In genomic region chr1:37606481-37607263, GRCh38 we compare ENCODE assay signal across 18 cellular contexts. TPM values are rescaled to one million over a fixed set of nuclear protein-coding genes. Genes with fewer than 3 reads are reported as not detected.
DNase-seq lines count a peak whose midpoint lies in the region; ATAC-seq and TF ChIP-seq lines count a peak whose summit lies in the region.
"Had no signal": no experiment of that assay in that cellular context is flagged by ENCODE, and none has a peak within 500 bp of the region (broad histone marks: within the 10 kb centered on the region; RNA-seq: fewer than 3 reads in every experiment).

No MANE protein-coding gene starts in this region.

- no peak overlapping the region; the same call in 1 of the 2 replicates for H3K27ac Mint-ChIP-seq in HFFc6
- H3K27ac Mint-ChIP-seq in glutamatergic neuron (ENCODE audit: unreplicated experiment): no peak overlapping the region
- H3K27ac Mint-ChIP-seq: activated naive CD4-positive, alpha-beta T cell treated with anti-CD3 and anti-CD28 coated beads, Interleukin-2, amount 50 U/mL, for 24 hours; natural killer cell treated with Interleukin-12 subunit alpha and Interleukin-12 subunit beta and Interleukin-15 and Interleukin-18, amount 100 ng/mL, for 72 hours had no signal

- no peak for TF ChIP-seq POLR2A in upper lobe of left lung (IDR thresholded peaks at IDR 0.05)

- H3K36me3 ChIP-seq in upper lobe of left lung: no peaks in the 10 kb centered on the region
- H3K36me3 ChIP-seq: gastroesophageal sphincter, SJSA1 had no signal

- H3K9me3 ChIP-seq in upper lobe of left lung: no peaks in the 10 kb centered on the region
- H3K9me3 ChIP-seq: gastroesophageal sphincter, SJSA1 had no signal

- H3K4me1 ChIP-seq in upper lobe of left lung: peaks cover 0 to 5% (median 0%) of the 10 kb centered on the region in 4 donors
- H3K4me1 ChIP-seq: gastroesophageal sphincter, SJSA1 had no signal

- H3K4me3 Mint-ChIP-seq in HFFc6: no peak overlapping the region
- H3K4me3 Mint-ChIP-seq in glutamatergic neuron (ENCODE audit: unreplicated experiment): peak overlapping the region; percentile 68
- H3K4me3 Mint-ChIP-seq in activated T-cell treated with anti-CD3 and anti-CD28 coated beads, Interleukin-2, amount 50 U/mL, for 4 hours: no peak overlapping the region
- H3K4me3 Mint-ChIP-seq: activated naive CD4-positive, alpha-beta T cell treated with anti-CD3 and anti-CD28 coated beads, Interleukin-2, amount 50 U/mL, for 24 hours; natural killer cell treated with Interleukin-12 subunit alpha and Interleukin-12 subunit beta and Interleukin-15 and Interleukin-18, amount 100 ng/mL, for 72 hours had no signal

- no peaks in the 10 kb centered on the region for H3K27me3 ChIP-seq in upper lobe of left lung

- no peak for TF ChIP-seq EP300 in upper lobe of left lung (IDR thresholded peaks at IDR 0.05)

- no peaks in the 10 kb centered on the region for H3K9me3 Mint-ChIP-seq in HFFc6
- H3K9me3 Mint-ChIP-seq in glutamatergic neuron (ENCODE audit: unreplicated experiment): no peaks in the 10 kb centered on the region
- H3K9me3 Mint-ChIP-seq in activated T-cell treated with anti-CD3 and anti-CD28 coated beads, Interleukin-2, amount 50 U/mL, for 4 hours: no peaks in the 10 kb centered on the region
- H3K9me3 Mint-ChIP-seq: activated naive CD4-positive, alpha-beta T cell treated with anti-CD3 and anti-CD28 coated beads, Interleukin-2, amount 50 U/mL, for 24 hours; natural killer cell treated with Interleukin-12 subunit alpha and Interleukin-12 subunit beta and Interleukin-15 and Interleukin-18, amount 100 ng/mL, for 72 hours had no signal

- H3K27me3 Mint-ChIP-seq in HFFc6 (ENCODE audit: insufficient read depth) (peaks cover 15% of the 10 kb centered on the region), glutamatergic neuron (ENCODE audit: unreplicated experiment) (peaks cover 1% of the 10 kb centered on the region)
- H3K27me3 Mint-ChIP-seq in activated T-cell treated with anti-CD3 and anti-CD28 coated beads, Interleukin-2, amount 50 U/mL, for 4 hours (ENCODE audit: low read depth): peaks cover 3% of the 10 kb centered on the region
- H3K27me3 Mint-ChIP-seq: activated naive CD4-positive, alpha-beta T cell treated with anti-CD3 and anti-CD28 coated beads, Interleukin-2, amount 50 U/mL, for 24 hours had no signal

- peak overlapping the region; percentile 15 to 61 (median 48) for H3K27ac ChIP-seq in upper lobe of left lung
- H3K27ac ChIP-seq: SJSA1 had no signal

- H3K4me1 Mint-ChIP-seq in HFFc6 (ENCODE audit: low read depth) (peaks cover 11% of the 10 kb centered on the region), glutamatergic neuron (ENCODE audit: low read depth, unreplicated experiment) (peaks cover 20% of the 10 kb centered on the region)
- peaks cover 2% of the 10 kb centered on the region for H3K4me1 Mint-ChIP-seq in activated T-cell treated with anti-CD3 and anti-CD28 coated beads, Interleukin-2, amount 50 U/mL, for 4 hours (ENCODE audit: low read depth)

- H3K36me3 Mint-ChIP-seq in HFFc6 (ENCODE audit: low read depth) (no peaks in the 10 kb centered on the region), glutamatergic neuron (ENCODE audit: unreplicated experiment) (no peaks in the 10 kb centered on the region)
- no peaks in the 10 kb centered on the region for H3K36me3 Mint-ChIP-seq in activated T-cell treated with anti-CD3 and anti-CD28 coated beads, Interleukin-2, amount 50 U/mL, for 4 hours (ENCODE audit: insufficient read depth)
- H3K36me3 Mint-ChIP-seq: activated naive CD4-positive, alpha-beta T cell treated with anti-CD3 and anti-CD28 coated beads, Interleukin-2, amount 50 U/mL, for 24 hours; natural killer cell treated with Interleukin-12 subunit alpha and Interleukin-12 subunit beta and Interleukin-15 and Interleukin-18, amount 100 ng/mL, for 72 hours had no signal

- TF ChIP-seq CTCF in HFFc6 (IDR thresholded peaks at IDR 0.05): no peak
- TF ChIP-seq CTCF in glutamatergic neuron (IDR thresholded peaks at IDR 0.05; ENCODE audit: partially characterized antibody, unreplicated experiment): no peak
- TF ChIP-seq CTCF in upper lobe of left lung (IDR thresholded peaks at IDR 0.05): no peak

- ATAC-seq in upper lobe of left lung (ENCODE audit: low FRiP score in 2 of 2) (peak in 1 of 2 donors; percentile 29), GM21576 (IDR thresholded peaks at IDR 0.05; ENCODE audit: unreplicated experiment) (no peak)
- no peak for ATAC-seq in activated T-cell treated with anti-CD3 and anti-CD28 coated beads, Interleukin-2, amount 50 U/mL, for 4 hours
- ATAC-seq: gastroesophageal sphincter; natural killer cell treated with Interleukin-12 subunit alpha and Interleukin-12 subunit beta and Interleukin-15 and Interleukin-18, amount 100 ng/mL, for 72 hours had no signal

- DNase-seq in HFFc6: peak; percentile 12
- peak; percentile 86 for DNase-seq in amniotic epithelial cell (ENCODE audit: low read depth)
- no peak for DNase-seq in glutamatergic neuron
- no peak for DNase-seq in upper lobe of left lung
- no peak for DNase-seq in activated T-cell treated with anti-CD3 and anti-CD28 coated beads, Interleukin-2, amount 50 U/mL, for 4 hours
- DNase-seq in T1000 (lab: John Stamatoyannopoulos, UW): no peak
- DNase-seq: activated CD4-positive, alpha-beta T cell treated with anti-CD3 and anti-CD28 coated beads for 48 hours; effector memory CD4-positive, alpha-beta T cell; mammary epithelial cell; NCI-H1436; NCI-H446 treated with DMSO at 0.1 percent for 48 hours; stimulated activated CD4-positive, alpha-beta T cell treated with anti-CD3 and anti-CD28 coated beads, Interleukin-15, amount 100 ng/mL, for 24 hours had no signal

- H3K4me3 ChIP-seq in upper lobe of left lung: peak overlapping the region in 2 of 4 donors; percentile 5 to 28
- H3K4me3 ChIP-seq: gastroesophageal sphincter, SJSA1 had no signal

- WGBS in upper lobe of left lung, 2 donors: 69 to 72% methylated on average over 15 of the region's 15 CpGs

RNA-seq across cellular contexts. Expression of gene GNL2, which starts 10.9 kb away (rescaled TPM):
- total RNA-seq in HFFc6 (2021; fragmentation: NEBNext Ultra II Directional; extraction: Animal tissue kit (Norgen Biotek cat#: 25700)): 10 to 100 TPM; 48.3 to 61.7 (median 57.0) TPM
- total RNA-seq in glutamatergic neuron (ENCODE audit: unreplicated experiment): 50.0 TPM
- 10 to 100 TPM; 28.3 to 56.2 (median 40.3) TPM for total RNA-seq in upper lobe of left lung
- total RNA-seq in activated T-cell treated with anti-CD3 and anti-CD28 coated beads, Interleukin-2, amount 50 U/mL, for 4 hours: 100 to 1,000 TPM; 131 to 144 (median 137) TPM

RNA-seq across cellular contexts. Expression of gene RSPO1, which starts 28.0 kb away (rescaled TPM):
- not detected for total RNA-seq in HFFc6 (2021; fragmentation: NEBNext Ultra II Directional; extraction: Animal tissue kit (Norgen Biotek cat#: 25700))
- total RNA-seq in glutamatergic neuron (ENCODE audit: unreplicated experiment) (not detected), upper lobe of left lung (1 to 10 TPM in 5 of 6 donors, under 1 TPM in 1; 0.98 to 5.4 (median 3.5) TPM)
- total RNA-seq in activated T-cell treated with anti-CD3 and anti-CD28 coated beads, Interleukin-2, amount 50 U/mL, for 4 hours: not detected
- total RNA-seq: mammary epithelial cell; natural killer cell treated with Interleukin-12 subunit alpha and Interleukin-12 subunit beta and Interleukin-15 and Interleukin-18, amount 100 ng/mL, for 72 hours; SJSA1 had no signal

RNA-seq across cellular contexts. Expression of gene DNALI1, which starts 49.9 kb away (rescaled TPM):
- 1 to 10 TPM; 1.3 to 2.4 (median 1.9) TPM for total RNA-seq in HFFc6 (2021; fragmentation: NEBNext Ultra II Directional; extraction: Animal tissue kit (Norgen Biotek cat#: 25700))
- 12.2 TPM for total RNA-seq in glutamatergic neuron (ENCODE audit: unreplicated experiment)
- total RNA-seq in upper lobe of left lung: 10 to 100 TPM; 12.3 to 41.9 (median 23.4) TPM
- total RNA-seq in activated T-cell treated with anti-CD3 and anti-CD28 coated beads, Interleukin-2, amount 50 U/mL, for 4 hours: not detected
- total RNA-seq: G401; natural killer cell treated with Interleukin-12 subunit alpha and Interleukin-12 subunit beta and Interleukin-15 and Interleukin-18, amount 100 ng/mL, for 72 hours had no signal

RNA-seq across cellular contexts. Expression of gene SNIP1, which starts 52.6 kb away (rescaled TPM):
- total RNA-seq in HFFc6 (2021; fragmentation: NEBNext Ultra II Directional; extraction: Animal tissue kit (Norgen Biotek cat#: 25700)): 10 to 100 TPM; 15.7 to 19.3 (median 18.0) TPM
- total RNA-seq in glutamatergic neuron (ENCODE audit: unreplicated experiment): 20.1 TPM
- total RNA-seq in upper lobe of left lung: 10 to 100 TPM; 12.0 to 54.5 (median 17.5) TPM
- total RNA-seq in activated T-cell treated with anti-CD3 and anti-CD28 coated beads, Interleukin-2, amount 50 U/mL, for 4 hours: 10 to 100 TPM; 29.3 to 35.0 (median 30.4) TPM

Comparison
In these comparisons a context has a peak if more than half of its experiments do, and no peak if none do; other contexts are left out.
1. DNase-seq: peak in HFFc6 (single experiment) and amniotic epithelial cell (single experiment); none in glutamatergic neuron (single experiment), upper lobe of left lung (0 of 2), activated T-cell treated with anti-CD3 and anti-CD28 coated beads, Interleukin-2, amount 50 U/mL, for 4 hours (single experiment) and T1000 (single experiment).